In genomic region chr3:127092368-127092767, GRCh38 we compare ENCODE assay signal across 20 cellular contexts.
DNase-seq lines count a peak whose midpoint lies in the region; ATAC-seq, FAIRE-seq and TF ChIP-seq lines count a peak whose summit lies in the region.
"Had no signal": no experiment of that assay in that cellular context is flagged by ENCODE, and none has a peak within 500 bp of the region (broad histone marks: within the 10 kb centered on the region; RNA-seq: fewer than 3 reads in every experiment).

No MANE protein-coding gene starts in this region.

- H3K4me1 ChIP-seq in mucosa of descending colon (ENCODE audit: low read depth), result no peaks in the 10 kb centered on the region
- H3K4me1 ChIP-seq in small intestine (ENCODE audit: control insufficient read depth in 2 of 2, insufficient read depth in 1 of 2, low read depth in 1 of 2, low read length in 1 of 2), result no peaks in the 10 kb centered on the region
- H3K4me1 ChIP-seq: Caco-2 had no signal

- TF ChIP-seq CTCF in glutamatergic neuron (IDR thresholded peaks at IDR 0.05; ENCODE audit: partially characterized antibody, unreplicated experiment), result no peak
- no peak for TF ChIP-seq CTCF in mucosa of descending colon (IDR thresholded peaks at IDR 0.05)
- TF ChIP-seq CTCF in CD14-positive monocyte (IDR thresholded peaks at IDR 0.05), result no peak
- TF ChIP-seq CTCF in mesothelial cell of epicardium (IDR thresholded peaks at IDR 0.05; ENCODE audit: unreplicated experiment), result no peak
- TF ChIP-seq CTCF in GM10266 (IDR thresholded peaks at IDR 0.05; ENCODE audit: control insufficient read depth, insufficient read depth, low read depth, missing control alignments), result no peak

- WGBS in small intestine, 3 donors, result 32 to 70% (median 57%) methylated on average over 4 of the region's 4 CpGs

- H3K9me3 Mint-ChIP-seq in glutamatergic neuron (ENCODE audit: unreplicated experiment), result peaks cover 16% of the 10 kb centered on the region
- peaks cover 0 to 7% (median 3%) of the 10 kb centered on the region in 7 donors for H3K9me3 Mint-ChIP-seq in CD14-positive monocyte
- H3K9me3 Mint-ChIP-seq in mesothelial cell of epicardium, result peaks cover 6% of the 10 kb centered on the region
- H3K9me3 Mint-ChIP-seq: CD4-positive, alpha-beta T cell had no signal

- H3K4me3 Mint-ChIP-seq in glutamatergic neuron (ENCODE audit: unreplicated experiment), result no peak overlapping the region
- no peak overlapping the region for H3K4me3 Mint-ChIP-seq in CD14-positive monocyte
- H3K4me3 Mint-ChIP-seq in mesothelial cell of epicardium, result no peak overlapping the region
- H3K4me3 Mint-ChIP-seq: CD4-positive, alpha-beta T cell; GM23338 had no signal

- H3K27me3 Mint-ChIP-seq in glutamatergic neuron (ENCODE audit: unreplicated experiment), result peaks cover 18% of the 10 kb centered on the region
- H3K27me3 Mint-ChIP-seq in CD14-positive monocyte (ENCODE audit: low read depth in 3 of 3), result peaks cover 6 to 10% (median 8%) of the 10 kb centered on the region in 3 donors
- peaks cover 7% of the 10 kb centered on the region for H3K27me3 Mint-ChIP-seq in mesothelial cell of epicardium (ENCODE audit: low read depth)
- H3K27me3 Mint-ChIP-seq: CD4-positive, alpha-beta T cell had no signal

- H3K27ac Mint-ChIP-seq in glutamatergic neuron (ENCODE audit: unreplicated experiment) (peak overlapping the region; percentile 36), CD14-positive monocyte (no peak overlapping the region), mesothelial cell of epicardium (no peak overlapping the region)
- H3K27ac Mint-ChIP-seq: CD4-positive, alpha-beta T cell; GM23338; IgD-negative memory B cell had no signal

- H3K36me3 ChIP-seq in mucosa of descending colon (ENCODE audit: low read depth) (no peaks in the 10 kb centered on the region), small intestine (ENCODE audit: control insufficient read depth in 2 of 2, insufficient read depth in 2 of 2, low read length in 2 of 2) (no peaks in the 10 kb centered on the region)
- H3K36me3 ChIP-seq: BE2C had no signal

- intact Hi-C loops in mucosa of descending colon (cut with DNase I, micrococcal nuclease) (no loop called here), CD14-positive monocyte (cut with micrococcal nuclease) (no loop called here)

- H3K4me3 ChIP-seq in mucosa of descending colon (no peak overlapping the region), small intestine (ENCODE audit: low read depth in 1 of 2, low read length in 2 of 2) (no peak overlapping the region)
- H3K4me3 ChIP-seq: GM23338 had no signal

- DNase-seq in glutamatergic neuron (no peak), mucosa of descending colon (peak in 1 of 3 donors; percentile 24), small intestine (peak; percentile 5), CD14-positive monocyte (ENCODE audit: low spot score) (no peak), mesothelial cell of epicardium (ENCODE audit: low spot score in 2 of 2, unreplicated experiment in 2 of 2) (no peak), GM10266 (ENCODE audit: extremely low spot score) (no peak)
- DNase-seq: BE2C; C1 segment of cervical spinal cord; Caco-2; CD4-positive, alpha-beta T cell; HCEC 1CT had no signal

- FAIRE-seq in small intestine (lab: Jason Lieb, UNC), result no peak
- FAIRE-seq: D721Med, G401.6, GM12892, GM18507, H54, HTR-8/SVneo had no signal

- H3K27me3 ChIP-seq in small intestine (ENCODE audit: control insufficient read depth in 2 of 2, insufficient read depth in 2 of 2, low read length in 2 of 2), result no peaks in the 10 kb centered on the region
- H3K27me3 ChIP-seq: BE2C had no signal

- H3K4me1 Mint-ChIP-seq in glutamatergic neuron (ENCODE audit: low read depth, unreplicated experiment), result peaks cover 30% of the 10 kb centered on the region
- H3K4me1 Mint-ChIP-seq in CD14-positive monocyte, result peaks cover 3% of the 10 kb centered on the region
- H3K4me1 Mint-ChIP-seq in mesothelial cell of epicardium, result no peaks in the 10 kb centered on the region
- H3K4me1 Mint-ChIP-seq: GM23338, IgD-negative memory B cell had no signal

- H3K9me3 ChIP-seq in mucosa of descending colon (no peaks in the 10 kb centered on the region), small intestine (ENCODE audit: control insufficient read depth, low read depth) (no peaks in the 10 kb centered on the region)
- H3K9me3 ChIP-seq: BE2C, Caco-2 had no signal

- peaks cover 10% of the 10 kb centered on the region for H3K36me3 Mint-ChIP-seq in glutamatergic neuron (ENCODE audit: unreplicated experiment)
- H3K36me3 Mint-ChIP-seq in CD14-positive monocyte, result no peaks in the 10 kb centered on the region
- peaks cover 2% of the 10 kb centered on the region for H3K36me3 Mint-ChIP-seq in mesothelial cell of epicardium

- no peak overlapping the region for H3K27ac ChIP-seq in small intestine (ENCODE audit: low read depth in 1 of 2, low read length in 1 of 2)

- ATAC-seq in mucosa of descending colon (peak; percentile 16), HG02973 (IDR thresholded peaks at IDR 0.05; ENCODE audit: unreplicated experiment) (no peak)
- ATAC-seq: GM23338 had no signal
